8 cellular contexts compared by ENCODE assay signal in genomic region chr2:39435254-39435653, GRCh38. TPM values are rescaled to one million over a fixed set of nuclear protein-coding genes. Genes with fewer than 3 reads are reported as not detected.
DNase-seq lines count a peak whose midpoint lies in the region; ATAC-seq and TF ChIP-seq lines count a peak whose summit lies in the region.

No MANE protein-coding gene starts in this region.

- peak overlapping the region; percentile 85 to 92 (median 91) for H3K4me3 Mint-ChIP-seq in brain
- H3K4me3 Mint-ChIP-seq in mesothelial cell of epicardium, result peak overlapping the region; percentile 94

- H3K4me1 Mint-ChIP-seq in brain, result peaks cover 80% of the 10 kb centered on the region
- peaks cover 69% of the 10 kb centered on the region for H3K4me1 Mint-ChIP-seq in mesothelial cell of epicardium

- H3K79me2 ChIP-seq in ACC112 (ENCODE audit: control insufficient read depth, insufficient read depth, low read length, unreplicated experiment), result peaks cover 86% of the 10 kb centered on the region

- no peaks in the 10 kb centered on the region for H3K36me3 ChIP-seq in ACC112 (ENCODE audit: insufficient read depth, low read length)
- no peaks in the 10 kb centered on the region for H3K36me3 ChIP-seq in HUES6 (ENCODE audit: control insufficient read depth, insufficient read depth, low read length)

- ATAC-seq in GM18870 (IDR thresholded peaks at IDR 0.05; ENCODE audit: unreplicated experiment), result no peak

- no peak for TF ChIP-seq CTCF in brain (conservative IDR thresholded peaks at IDR 0.05)
- no peak for TF ChIP-seq CTCF in mesothelial cell of epicardium (IDR thresholded peaks at IDR 0.05; ENCODE audit: unreplicated experiment)

- no peaks in the 10 kb centered on the region for H3K27me3 ChIP-seq in ACC112 (ENCODE audit: insufficient read depth, low read length)
- H3K27me3 ChIP-seq in HUES6 (ENCODE audit: control insufficient read depth, insufficient read depth, low read length), result no peaks in the 10 kb centered on the region

- no peaks in the 10 kb centered on the region for H3K36me3 Mint-ChIP-seq in brain
- H3K36me3 Mint-ChIP-seq in mesothelial cell of epicardium, result no peaks in the 10 kb centered on the region

- DNase-seq in mesothelial cell of epicardium (ENCODE audit: low spot score in 2 of 2, unreplicated experiment in 2 of 2) (no peak), SW 1271 (lab: John Stamatoyannopoulos, UW) (no peak), SKM-1 treated with dmso at 0.1 percent for 144 hours (lab: John Stamatoyannopoulos, UW; ENCODE audit: unreplicated experiment) (no peak), NCI-H146 (lab: John Stamatoyannopoulos, UW) (no peak)

- peak overlapping the region; percentile 98 for H3K4me3 ChIP-seq in ACC112 (ENCODE audit: low read depth, low read length)
- H3K4me3 ChIP-seq in HUES6 (ENCODE audit: low read depth, low read length), result peak overlapping the region; percentile 90

- H3K27me3 Mint-ChIP-seq in brain (peaks cover 7% of the 10 kb centered on the region), mesothelial cell of epicardium (ENCODE audit: low read depth) (no peaks in the 10 kb centered on the region)

- H3K27ac ChIP-seq in ACC112 (ENCODE audit: low read depth, low read length) (peak overlapping the region; percentile 70; the same call in 1 of the 2 replicates), HUES6 (ENCODE audit: low read depth, low read length) (no peak overlapping the region)

- peak overlapping the region; percentile 18 for H3K9ac ChIP-seq in HUES6 (ENCODE audit: low read length)

- H3K9me3 Mint-ChIP-seq in brain (no peaks in the 10 kb centered on the region), mesothelial cell of epicardium (no peaks in the 10 kb centered on the region)

- no peak overlapping the region for H2AFZ ChIP-seq in ACC112 (ENCODE audit: low read length, unreplicated experiment)

- H3K4me1 ChIP-seq in ACC112 (ENCODE audit: control insufficient read depth, insufficient read depth, low read length, unreplicated experiment) (peaks cover 58% of the 10 kb centered on the region), HUES6 (ENCODE audit: control insufficient read depth, insufficient read depth, low read length) (peaks cover 66% of the 10 kb centered on the region)

- H3K27ac Mint-ChIP-seq in brain, result peak overlapping the region; percentile 50 to 92 (median 82)
- H3K27ac Mint-ChIP-seq in mesothelial cell of epicardium, result peak overlapping the region; percentile 98

- H3K9me3 ChIP-seq in HUES6 (ENCODE audit: control insufficient read depth, insufficient read depth, low read depth, low read length), result no peaks in the 10 kb centered on the region

RNA-seq across cellular contexts. Expression of gene MAP4K3, which starts 1.8 kb away (rescaled TPM):
- polyA plus RNA-seq in brain (ENCODE audit: insufficient read depth, low read depth, low replicate concordance), result 8.6 TPM
- 77.8 to 78.4 TPM (median 78.0 TPM) in 3 replicates for total RNA-seq in mesothelial cell of epicardium
